Comparison of ENCODE assay signal across 19 cellular contexts in the genomic region with DNA sequence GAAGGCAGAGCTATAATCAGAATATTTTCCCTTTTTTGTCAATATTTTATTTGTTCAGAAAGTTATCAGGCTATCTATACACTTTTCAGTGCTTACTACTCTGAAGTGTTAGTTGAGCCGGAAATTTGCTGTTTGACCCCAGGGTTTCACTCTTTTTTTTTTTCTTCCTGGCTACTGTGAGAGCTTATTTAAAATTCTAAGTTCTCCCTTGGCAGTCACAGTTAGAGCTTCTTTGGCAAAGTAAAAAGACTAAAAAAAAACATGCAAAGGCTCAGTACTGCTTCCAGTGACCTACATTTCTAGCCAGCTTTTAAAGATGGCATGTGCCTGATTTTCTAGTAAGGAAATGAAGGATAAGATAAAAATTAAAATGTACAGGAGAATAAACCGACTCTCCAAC. TPM values are rescaled to one million over a fixed set of nuclear protein-coding genes. Genes with fewer than 3 reads are reported as not detected.
DNase-seq lines count a peak whose midpoint lies in the region; ATAC-seq and TF ChIP-seq lines count a peak whose summit lies in the region.
"Had no signal": no experiment of that assay in that cellular context is flagged by ENCODE, and none has a peak within 500 bp of the region (broad histone marks: within the 10 kb centered on the region; RNA-seq: fewer than 3 reads in every experiment).

No MANE protein-coding gene starts in this region.

- no peaks in the 10 kb centered on the region for H3K9me3 ChIP-seq in endocrine pancreas (ENCODE audit: control insufficient read depth, low read length)
- H3K9me3 ChIP-seq: gastroesophageal sphincter, left lung had no signal

- no peak for TF ChIP-seq CTCF in WTC11 (IDR thresholded peaks at IDR 0.05)

- H3K4me1 Mint-ChIP-seq in WTC11: peaks cover 19% of the 10 kb centered on the region
- no peaks in the 10 kb centered on the region for H3K4me1 Mint-ChIP-seq in activated CD4-positive, alpha-beta T cell treated with anti-CD3 and anti-CD28 coated beads, Interleukin-2, amount 10 ng/mL, durations not matched to agents 7 days and 5 days
- H3K4me1 Mint-ChIP-seq: activated naive CD8-positive, alpha-beta T cell treated with anti-CD3 and anti-CD28 coated beads, Interleukin-2, amount 50 U/mL, for 24 hours had no signal

- DNase-seq in WTC11 (ENCODE audit: low spot score) (no peak), inferior parietal cortex (ENCODE audit: extremely low spot score) (peak; percentile 40), putamen (ENCODE audit: low spot score) (peak; percentile 24), NCI-H146 treated with DMSO at 0.1 percent for 48 hours (lab: John Stamatoyannopoulos, UW; ENCODE audit: unreplicated experiment) (no peak), COLO829 (ENCODE audit: low spot score) (no peak)
- no peak for DNase-seq in activated CD4-positive, alpha-beta T cell treated with anti-CD3 and anti-CD28 coated beads, Interleukin-2, amount 10 ng/mL, durations not matched to agents 7 days and 5 days
- DNase-seq: activated CD4-positive, alpha-beta T cell treated with anti-CD3 and anti-CD28 coated beads, Interleukin-2, amount 50 U/mL, for 48 hours; activated gamma-delta T cell; activated naive CD8-positive, alpha-beta T cell treated with anti-CD3 and anti-CD28 coated beads, Interleukin-2, amount 50 U/mL, for 24 hours; left lung; NCI-H1417; NK-92 treated with Interleukin-12 subunit alpha and Interleukin-12 subunit beta, amount 100 ng/mL, for 24 hours; stimulated activated naive CD4-positive, alpha-beta T cell had no signal

- peak; percentile 51 for ATAC-seq in WTC11
- no peak for ATAC-seq in HG03342 (IDR thresholded peaks at IDR 0.05; ENCODE audit: unreplicated experiment)
- ATAC-seq: activated naive CD8-positive, alpha-beta T cell treated with anti-CD3 and anti-CD28 coated beads, Interleukin-2, amount 50 U/mL, for 24 hours; gastroesophageal sphincter; left lung had no signal

- CTCF ChIA-PET in WTC11 (lab: Charles Lee): interaction anchor here (0.9 kb wide), 1 partner anchor 84 kb away, joined by 4 read pairs; no protein-coding TSS in a partner anchor
- CTCF ChIA-PET in activated CD4-positive, alpha-beta T cell treated with anti-CD3 and anti-CD28 coated beads, Interleukin-2, amount 10 ng/mL, durations not matched to agents 7 days and 5 days (lab: Charles Lee): no interaction called here

- H3K4me3 Mint-ChIP-seq in WTC11: no peak overlapping the region
- H3K4me3 Mint-ChIP-seq in activated CD4-positive, alpha-beta T cell treated with anti-CD3 and anti-CD28 coated beads, Interleukin-2, amount 10 ng/mL, durations not matched to agents 7 days and 5 days: no peak overlapping the region
- H3K4me3 Mint-ChIP-seq: activated naive CD8-positive, alpha-beta T cell treated with anti-CD3 and anti-CD28 coated beads, Interleukin-2, amount 50 U/mL, for 24 hours; dendritic cell treated with granulocyte-macrophage colony-stimulating factor and Interleukin-4, amounts not matched to agents 40 ng/mL and 50 ng/mL, for 4 days had no signal

- no peak overlapping the region for H3K9ac ChIP-seq in endocrine pancreas (ENCODE audit: control insufficient read depth, insufficient read depth, low read length)

- no peaks in the 10 kb centered on the region for H3K36me3 ChIP-seq in endocrine pancreas (ENCODE audit: control insufficient read depth, insufficient read depth, low read length)
- H3K36me3 ChIP-seq: gastroesophageal sphincter, left lung had no signal

- peaks cover 20% of the 10 kb centered on the region for H3K9me3 Mint-ChIP-seq in WTC11
- no peaks in the 10 kb centered on the region for H3K9me3 Mint-ChIP-seq in activated CD4-positive, alpha-beta T cell treated with anti-CD3 and anti-CD28 coated beads, Interleukin-2, amount 10 ng/mL, durations not matched to agents 7 days and 5 days
- H3K9me3 Mint-ChIP-seq: activated naive CD8-positive, alpha-beta T cell treated with anti-CD3 and anti-CD28 coated beads, Interleukin-2, amount 50 U/mL, for 24 hours; dendritic cell treated with granulocyte-macrophage colony-stimulating factor and Interleukin-4, amounts not matched to agents 40 ng/mL and 50 ng/mL, for 4 days had no signal

- H3K27ac Mint-ChIP-seq in WTC11: peak overlapping the region; percentile 81; the same call in 1 of the 2 replicates
- no peak overlapping the region for H3K27ac Mint-ChIP-seq in activated CD4-positive, alpha-beta T cell treated with anti-CD3 and anti-CD28 coated beads, Interleukin-2, amount 10 ng/mL, durations not matched to agents 7 days and 5 days
- H3K27ac Mint-ChIP-seq: activated naive CD8-positive, alpha-beta T cell treated with anti-CD3 and anti-CD28 coated beads, Interleukin-2, amount 50 U/mL, for 24 hours; dendritic cell treated with granulocyte-macrophage colony-stimulating factor and Interleukin-4, amounts not matched to agents 40 ng/mL and 50 ng/mL, for 4 days; progenitor cell of endocrine pancreas had no signal

- H3K27me3 ChIP-seq in endocrine pancreas (ENCODE audit: control insufficient read depth, insufficient read depth, low read length): no peaks in the 10 kb centered on the region
- H3K27me3 ChIP-seq: gastroesophageal sphincter, left lung had no signal

- no peaks in the 10 kb centered on the region for H3K27me3 Mint-ChIP-seq in WTC11 (ENCODE audit: low read depth)
- H3K27me3 Mint-ChIP-seq in activated CD4-positive, alpha-beta T cell treated with anti-CD3 and anti-CD28 coated beads, Interleukin-2, amount 10 ng/mL, durations not matched to agents 7 days and 5 days: no peaks in the 10 kb centered on the region
- H3K27me3 Mint-ChIP-seq: activated naive CD8-positive, alpha-beta T cell treated with anti-CD3 and anti-CD28 coated beads, Interleukin-2, amount 50 U/mL, for 24 hours; dendritic cell treated with granulocyte-macrophage colony-stimulating factor and Interleukin-4, amounts not matched to agents 40 ng/mL and 50 ng/mL, for 4 days; progenitor cell of endocrine pancreas had no signal

- peaks cover 14% of the 10 kb centered on the region for H3K36me3 Mint-ChIP-seq in WTC11
- no peaks in the 10 kb centered on the region for H3K36me3 Mint-ChIP-seq in activated CD4-positive, alpha-beta T cell treated with anti-CD3 and anti-CD28 coated beads, Interleukin-2, amount 10 ng/mL, durations not matched to agents 7 days and 5 days (ENCODE audit: low read depth)

- H3K4me1 ChIP-seq in endocrine pancreas (ENCODE audit: control insufficient read depth, insufficient read depth, low read length): peaks cover 3% of the 10 kb centered on the region
- H3K4me1 ChIP-seq: left lung had no signal

- peak overlapping the region; percentile 22 for H3K4me3 ChIP-seq in endocrine pancreas (ENCODE audit: control insufficient read depth, insufficient read depth, low read length)
- H3K4me3 ChIP-seq: gastroesophageal sphincter, left lung, smooth muscle cell had no signal

- POLR2A ChIA-PET in WTC11 (lab: Charles Lee): interaction anchor here (0.5 kb wide), 1 partner anchor 128 kb away, joined by 3 read pairs; no protein-coding TSS in a partner anchor
- POLR2A ChIA-PET in activated CD4-positive, alpha-beta T cell treated with anti-CD3 and anti-CD28 coated beads, Interleukin-2, amount 10 ng/mL, durations not matched to agents 7 days and 5 days (lab: Charles Lee): no interaction called here

TF ChIP-seq in WTC11, 78 proteins besides CTCF, POLR2A, EP300 and RAD21:
- TF ChIP-seq ZNF512 (CRISPR knock-in tag; IDR thresholded peaks at IDR 0.05; ENCODE audit: borderline replicate concordance) (no peak), PRRX2 (CRISPR knock-in tag; IDR thresholded peaks at IDR 0.05) (no peak), FOXP1 (CRISPR knock-in tag; IDR thresholded peaks at IDR 0.05; ENCODE audit: borderline replicate concordance) (no peak)

RNA-seq across cellular contexts. Expression of gene ELP4, which starts 48.4 kb away (rescaled TPM):
- total RNA-seq in WTC11 (2021): 14.6 to 21.2 TPM (median 15.6 TPM) in 3 replicates
- total RNA-seq in activated CD4-positive, alpha-beta T cell treated with anti-CD3 and anti-CD28 coated beads, Interleukin-2, amount 10 ng/mL, durations not matched to agents 7 days and 5 days: 10 to 100 TPM; 22.9 to 26.7 TPM

RNA-seq across cellular contexts. Expression of gene IMMP1L, which starts 48.6 kb away (rescaled TPM):
- total RNA-seq in WTC11 (2021): 24.1 to 29.6 TPM (median 27.4 TPM) in 3 replicates
- 10 to 100 TPM; 19.7 to 23.4 TPM for total RNA-seq in activated CD4-positive, alpha-beta T cell treated with anti-CD3 and anti-CD28 coated beads, Interleukin-2, amount 10 ng/mL, durations not matched to agents 7 days and 5 days

Comparison
In these comparisons a context has a peak if more than half of its experiments do, and no peak if none do; other contexts are left out.
1. DNase-seq: peak in inferior parietal cortex (single experiment) and putamen (single experiment); none in WTC11 (single experiment), NCI-H146 treated with DMSO at 0.1 percent for 48 hours (single experiment), COLO829 (single experiment) and activated CD4-positive, alpha-beta T cell treated with anti-CD3 and anti-CD28 coated beads, Interleukin-2, amount 10 ng/mL, durations not matched to agents 7 days and 5 days (single experiment).